Comparison of ENCODE assay signal across 14 cellular contexts in genomic region chr10:100158044-100158805, GRCh38. TPM values are rescaled to one million over a fixed set of nuclear protein-coding genes. Genes with fewer than 3 reads are reported as not detected.
DNase-seq lines count a peak whose midpoint lies in the region; ATAC-seq and TF ChIP-seq lines count a peak whose summit lies in the region.
"Had no signal": no experiment of that assay in that cellular context is flagged by ENCODE, and none has a peak within 500 bp of the region (broad histone marks: within the 10 kb centered on the region; RNA-seq: fewer than 3 reads in every experiment).

No MANE protein-coding gene starts in this region.

- H3K9me3 Mint-ChIP-seq in activated T-cell treated with anti-CD3 and anti-CD28 coated beads, Interleukin-2, amount 50 U/mL, for 72 hours: no peaks in the 10 kb centered on the region
- H3K9me3 Mint-ChIP-seq: WTC11 had no signal

- H3K27ac ChIP-seq in neutrophil (peak overlapping the region; percentile 17), coronary artery (no peak overlapping the region)

- H3K4me3 ChIP-seq in neutrophil (ENCODE audit: low read depth in 1 of 2, low read length in 1 of 2): no peak overlapping the region
- no peak overlapping the region for H3K4me3 ChIP-seq in coronary artery
- H3K4me3 ChIP-seq in H7 (ENCODE audit: insufficient read depth, low read depth, low read length): no peak overlapping the region

- peaks cover 39% of the 10 kb centered on the region for H3K36me3 ChIP-seq in neutrophil
- peaks cover 2% of the 10 kb centered on the region; the same call in 1 of the 2 replicates for H3K36me3 ChIP-seq in H7 (replicated peaks; ENCODE audit: control insufficient read depth, insufficient read depth, low read length)

- peaks cover 43% of the 10 kb centered on the region for H3K4me1 Mint-ChIP-seq in activated T-cell treated with anti-CD3 and anti-CD28 coated beads, Interleukin-2, amount 50 U/mL, for 72 hours (ENCODE audit: low read depth)
- H3K4me1 Mint-ChIP-seq: WTC11 had no signal

- H3K27me3 Mint-ChIP-seq in activated T-cell treated with anti-CD3 and anti-CD28 coated beads, Interleukin-2, amount 50 U/mL, for 72 hours (ENCODE audit: low read depth): no peaks in the 10 kb centered on the region

- ATAC-seq in activated T-cell treated with anti-CD3 and anti-CD28 coated beads, Interleukin-2, amount 50 U/mL, for 72 hours (replicated peaks in 1 of 2): no peak
- peak; percentile 94 for ATAC-seq in GM21619 (IDR thresholded peaks at IDR 0.05; ENCODE audit: unreplicated experiment)
- peak; percentile 86 for ATAC-seq in HG03175 (IDR thresholded peaks at IDR 0.05; ENCODE audit: unreplicated experiment)
- ATAC-seq: WTC11 had no signal

- peak overlapping the region; percentile 67 for H3K27ac Mint-ChIP-seq in activated T-cell treated with anti-CD3 and anti-CD28 coated beads, Interleukin-2, amount 50 U/mL, for 72 hours
- H3K27ac Mint-ChIP-seq: WTC11 had no signal

- H3K9me3 ChIP-seq in neutrophil: no peaks in the 10 kb centered on the region

- H3K4me1 ChIP-seq in neutrophil (ENCODE audit: control insufficient read depth in 1 of 2, insufficient read depth in 1 of 2, low read depth in 1 of 2, low read length in 1 of 2): no peaks in the 10 kb centered on the region

- H3K4me3 Mint-ChIP-seq in activated T-cell treated with anti-CD3 and anti-CD28 coated beads, Interleukin-2, amount 50 U/mL, for 72 hours: no peak overlapping the region
- H3K4me3 Mint-ChIP-seq: WTC11 had no signal

- H3K36me3 Mint-ChIP-seq in activated T-cell treated with anti-CD3 and anti-CD28 coated beads, Interleukin-2, amount 50 U/mL, for 72 hours (ENCODE audit: insufficient read depth in 2 of 2): peaks cover 19 to 48% of the 10 kb centered on the region in 2 donors

- no peak for DNase-seq in activated T-cell treated with anti-CD3 and anti-CD28 coated beads, Interleukin-2, amount 50 U/mL, for 72 hours
- no peak for DNase-seq in activated T-cell treated with anti-CD3 and anti-CD28 coated beads, Interleukin-2, amount 50 U/mL, for 1 hour
- no peak for DNase-seq in LoVo (ENCODE audit: low spot score)
- DNase-seq in coronary artery (ENCODE audit: low spot score): no peak
- DNase-seq in H7: no peak
- DNase-seq: activated naive CD4-positive, alpha-beta T cell; effector CD4-positive, alpha-beta T cell; EL; NCI-H1105 treated with DMSO at 0.1 percent for 48 hours; stimulated activated naive CD4-positive, alpha-beta T cell treated with Interleukin-2 at 50 U/mL for 16 hours had no signal

- H3K27me3 ChIP-seq in neutrophil (no peaks in the 10 kb centered on the region), H7 (ENCODE audit: control insufficient read depth, insufficient read depth, low read length) (no peaks in the 10 kb centered on the region)

- no peak for TF ChIP-seq CTCF in neutrophil (IDR thresholded peaks at IDR 0.05)
- TF ChIP-seq CTCF in coronary artery (IDR thresholded peaks at IDR 0.05): no peak

RNA-seq across cellular contexts. Expression of gene ERLIN1, which starts 27.6 kb away (rescaled TPM):
- total RNA-seq in activated T-cell treated with anti-CD3 and anti-CD28 coated beads, Interleukin-2, amount 50 U/mL, for 72 hours: 10 to 100 TPM; 15.1 to 17.8 TPM
- 21.9 and 35.8 TPM in 2 replicates for total RNA-seq in H7 (2014; rRNA removed; shearing (Covaris generic))

Comparison
In these comparisons a context has a peak if more than half of its experiments do, and no peak if none do; other contexts are left out.
1. ATAC-seq: peak in GM21619 (single experiment) and HG03175 (single experiment); none in activated T-cell treated with anti-CD3 and anti-CD28 coated beads, Interleukin-2, amount 50 U/mL, for 72 hours (0 of 2).